3 cellular contexts compared by ENCODE assay signal in the genomic region with DNA sequence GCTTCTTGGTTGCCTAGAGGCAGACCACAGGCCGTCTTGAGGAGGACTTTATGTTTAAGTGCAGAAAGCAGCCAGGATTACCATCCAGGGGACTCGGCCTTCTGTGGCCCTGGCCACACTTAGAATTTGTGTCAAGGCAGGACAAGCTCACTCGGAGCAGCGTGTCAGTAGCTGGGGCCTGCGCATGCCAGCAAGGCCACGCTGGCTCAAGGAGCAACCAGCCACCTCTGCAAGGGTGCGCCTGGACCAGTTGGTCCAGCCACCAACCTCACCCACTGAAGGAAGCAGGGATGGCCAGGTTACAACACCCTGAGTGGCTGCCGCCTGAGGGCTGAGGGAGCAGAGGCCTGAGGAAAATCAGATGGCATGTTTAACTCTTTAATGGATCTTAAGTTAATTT.
DNase-seq lines count a peak whose midpoint lies in the region; ATAC-seq and TF ChIP-seq lines count a peak whose summit lies in the region.
"Not testable (repeated sequence)": the region's sequence is repeated elsewhere in the genome, so short reads cannot be mapped to it uniquely, and the experiment has no call there.

No MANE protein-coding gene starts in this region.

- DNase-seq in activated effector memory CD4-positive, alpha-beta T cell treated with anti-CD3 and anti-CD28 coated beads, Interleukin-2, amount 50 U/mL, for 16 hours = peak; percentile 60
- DNase-seq in lower lobe of right lung (peak; percentile 13), mesenteric fat pad (ENCODE audit: low spot score) (peak; percentile 77)

- intact Hi-C loops in lower lobe of right lung (cut with DNase I) = not testable (repeated sequence)

- not testable (repeated sequence) for H3K4me1 ChIP-seq in lower lobe of right lung

- not testable (repeated sequence) for H3K9me3 ChIP-seq in lower lobe of right lung

- TF ChIP-seq CTCF in lower lobe of right lung (IDR thresholded peaks at IDR 0.05) = not testable (repeated sequence)

- not testable (repeated sequence) for ATAC-seq in lower lobe of right lung

- H3K27ac ChIP-seq in lower lobe of right lung = not testable (repeated sequence)

- not testable (repeated sequence) for H3K36me3 ChIP-seq in lower lobe of right lung

- not testable (repeated sequence) for H3K4me3 ChIP-seq in lower lobe of right lung

- not testable (repeated sequence) for H3K27me3 ChIP-seq in lower lobe of right lung (ENCODE audit: low read depth)

Comparison
In these comparisons a context has a peak if more than half of its experiments do, and no peak if none do; other contexts are left out.
1. DNase-seq: peak in every context shown above with its lines; median percentile 77 in mesenteric fat pad; 60 in activated effector memory CD4-positive, alpha-beta T cell treated with anti-CD3 and anti-CD28 coated beads, Interleukin-2, amount 50 U/mL, for 16 hours; 13 in lower lobe of right lung.